12 cellular contexts compared by ENCODE assay signal in genomic region chr5:140324041-140324833, GRCh38. TPM values are rescaled to one million over a fixed set of nuclear protein-coding genes. Genes with fewer than 3 reads are reported as not detected.
DNase-seq lines count a peak whose midpoint lies in the region; ATAC-seq, FAIRE-seq and TF ChIP-seq lines count a peak whose summit lies in the region.
"Had no signal": no experiment of that assay in that cellular context is flagged by ENCODE, and none has a peak within 500 bp of the region (broad histone marks: within the 10 kb centered on the region; RNA-seq: fewer than 3 reads in every experiment).

No MANE protein-coding gene starts in this region.

- no peak for TF ChIP-seq CTCF in A549 (IDR thresholded peaks at IDR 0.05)
- TF ChIP-seq CTCF in nephron (IDR thresholded peaks at IDR 0.05; ENCODE audit: unreplicated experiment in 3 of 3), result no peak

- peaks cover 5% of the 10 kb centered on the region for H3K9me3 Mint-ChIP-seq in dendritic cell treated with granulocyte-macrophage colony-stimulating factor and Interleukin-4, amounts not matched to agents 40 ng/mL and 50 ng/mL, for 4 days
- H3K9me3 Mint-ChIP-seq in nephron, result no peaks in the 10 kb centered on the region

- H3K4me2 ChIP-seq in A549, result peak overlapping the region; percentile 75

- TF ChIP-seq EP300 in A549 (IDR thresholded peaks at IDR 0.05), result no peak

- WGBS in A549 (ENCODE audit: missing lambda C conversion rate), result 53% methylated on average over 5 of the region's 5 CpGs

- peak overlapping the region; percentile 70 for H3K27ac Mint-ChIP-seq in dendritic cell treated with granulocyte-macrophage colony-stimulating factor and Interleukin-4, amounts not matched to agents 40 ng/mL and 50 ng/mL, for 4 days
- peak overlapping the region; percentile 85 to 90 (median 90) for H3K27ac Mint-ChIP-seq in nephron
- H3K27ac Mint-ChIP-seq: CD4-positive, CD25-positive, alpha-beta regulatory T cell had no signal

- H3K9me3 ChIP-seq in A549, result no peaks in the 10 kb centered on the region

- POLR2A ChIA-PET in A549 (lab: Yijun Ruan, JAX), result no interaction called here

- H3K27me3 Mint-ChIP-seq in dendritic cell treated with granulocyte-macrophage colony-stimulating factor and Interleukin-4, amounts not matched to agents 40 ng/mL and 50 ng/mL, for 4 days, result peaks cover 3% of the 10 kb centered on the region
- peaks cover 4% of the 10 kb centered on the region for H3K27me3 Mint-ChIP-seq in nephron (ENCODE audit: low read depth)

- TF ChIP-seq RAD21 in A549 (conservative IDR thresholded peaks at IDR 0.05 in 1 of 2, IDR thresholded peaks at IDR 0.05 in 1 of 2), result no peak

- peak overlapping the region; percentile 66 to 89 for H3K27ac ChIP-seq in A549

- H3K4me1 Mint-ChIP-seq in dendritic cell treated with granulocyte-macrophage colony-stimulating factor and Interleukin-4, amounts not matched to agents 40 ng/mL and 50 ng/mL, for 4 days (ENCODE audit: low read depth), result peaks cover 64% of the 10 kb centered on the region
- H3K4me1 Mint-ChIP-seq in nephron, result peaks cover 49% of the 10 kb centered on the region

- CTCF ChIA-PET in A549 (lab: Yijun Ruan, JAX), result interaction anchor here (0.5 to 3.5 kb wide), 8 partner anchors 11 to 1567 kb away, joined by 3 to 29 read pairs (median 4); partner anchors contain the start of genes HBEGF and SLC4A9

- peaks cover 47% of the 10 kb centered on the region for H3K4me1 ChIP-seq in A549

- intact Hi-C loops in dendritic cell treated with granulocyte-macrophage colony-stimulating factor and Interleukin-4, amounts not matched to agents 40 ng/mL and 50 ng/mL, for 4 days (cut with micrococcal nuclease), result no loop called here

- FAIRE-seq in A549 (lab: Jason Lieb, UNC), result no peak
- FAIRE-seq: TTC549 had no signal

- DNase-seq in A549 (ENCODE audit: low read depth in 1 of 2, low spot score in 1 of 2) (no peak), LHCN-M2 (ENCODE audit: low read depth) (peak; percentile 61), mucosa of gallbladder (ENCODE audit: low spot score) (no peak), medulla oblongata (ENCODE audit: extremely low spot score) (no peak)
- DNase-seq: CD4-positive, CD25-positive, alpha-beta regulatory T cell had no signal

- ATAC-seq in A549 (no peak), HG02884 (IDR thresholded peaks at IDR 0.05; ENCODE audit: unreplicated experiment) (no peak), HG03457 (IDR thresholded peaks at IDR 0.05; ENCODE audit: unreplicated experiment) (no peak)

- no peak overlapping the region for H3K4me3 ChIP-seq in A549

- no peaks in the 10 kb centered on the region for H3K36me3 Mint-ChIP-seq in dendritic cell treated with granulocyte-macrophage colony-stimulating factor and Interleukin-4, amounts not matched to agents 40 ng/mL and 50 ng/mL, for 4 days (ENCODE audit: low read depth)
- H3K36me3 Mint-ChIP-seq in nephron (ENCODE audit: low read depth), result no peaks in the 10 kb centered on the region
- H3K36me3 Mint-ChIP-seq: CD4-positive, CD25-positive, alpha-beta regulatory T cell had no signal

- H3K4me3 Mint-ChIP-seq in dendritic cell treated with granulocyte-macrophage colony-stimulating factor and Interleukin-4, amounts not matched to agents 40 ng/mL and 50 ng/mL, for 4 days, result no peak overlapping the region
- peak overlapping the region in 2 of 3 experiments; percentile 19 to 29 for H3K4me3 Mint-ChIP-seq in nephron
- H3K4me3 Mint-ChIP-seq: CD4-positive, CD25-positive, alpha-beta regulatory T cell had no signal

- no peak for TF ChIP-seq POLR2A in A549 (IDR thresholded peaks at IDR 0.05; ENCODE audit: low read length)

TF ChIP-seq in A549, 52 proteins besides CTCF, POLR2A, EP300 and RAD21:
- TF ChIP-seq SMC3 (IDR thresholded peaks at IDR 0.05), result no peak
- TF ChIP-seq REST (IDR thresholded peaks at IDR 0.05), result no peak
- no peak for TF ChIP-seq CHD4 (IDR thresholded peaks at IDR 0.05; ENCODE audit: borderline replicate concordance)
- no peak for TF ChIP-seq MAZ (IDR thresholded peaks at IDR 0.05; ENCODE audit: borderline replicate concordance, low read depth, low read length)
- TF ChIP-seq MYC (IDR thresholded peaks at IDR 0.05; ENCODE audit: borderline replicate concordance, low read length), result no peak
- TF ChIP-seq NR3C1 (IDR thresholded peaks at IDR 0.05), result no peak
- no peak for TF ChIP-seq BCL3 (IDR thresholded peaks at IDR 0.05)
- TF ChIP-seq KDM1A (IDR thresholded peaks at IDR 0.05; ENCODE audit: low read depth), result no peak
- no peak for TF ChIP-seq ZC3H11A (IDR thresholded peaks at IDR 0.05)
- TF ChIP-seq HES2 (IDR thresholded peaks at IDR 0.05), result no peak
- TF ChIP-seq ELK1 (IDR thresholded peaks at IDR 0.05; ENCODE audit: low read depth, low read length), result no peak

RNA-seq across cellular contexts. Expression of gene PFDN1, which starts 21.3 kb away (rescaled TPM):
- polyA plus RNA-seq in A549 (2011; rRNA removed), result 90.4 and 97.0 TPM in 2 replicates
- 80.9 and 104 TPM in 2 replicates for polyA plus RNA-seq in A549 (2012; cell fraction: cytosol; rRNA removed)
- 51.2 and 56.7 TPM in 2 replicates for polyA plus RNA-seq in A549 (2012; cell fraction: nucleus; rRNA removed)
- 201 to 239 TPM (median 226 TPM) in 3 replicates for polyA plus RNA-seq in A549 (2017; fragmentation: RNase III; extraction: RNeasy Plus Mini Kit Qiagen cat#74134 plus additional on column Dnase treatment)
- 58.8 and 72.3 TPM in 2 replicates for polyA minus RNA-seq in A549 (2011; rRNA and poly(A)+ RNA removed)
- 82.8 and 85.9 TPM in 2 replicates for total RNA-seq in LHCN-M2 (2014; rRNA removed)
- 92.3 TPM for polyA plus RNA-seq in LHCN-M2 (2012)
- 41.8 TPM for total RNA-seq in mucosa of gallbladder

RNA-seq across cellular contexts. Expression of gene HBEGF, which starts 22.2 kb away (rescaled TPM):
- 4.2 and 5.0 TPM in 2 replicates for polyA plus RNA-seq in A549 (2011; rRNA removed)
- polyA plus RNA-seq in A549 (2012; cell fraction: cytosol; rRNA removed), result 3.0 and 4.3 TPM in 2 replicates
- 4.0 and 6.1 TPM in 2 replicates for polyA plus RNA-seq in A549 (2012; cell fraction: nucleus; rRNA removed)
- polyA plus RNA-seq in A549 (2017; fragmentation: RNase III; extraction: RNeasy Plus Mini Kit Qiagen cat#74134 plus additional on column Dnase treatment), result 3.4 to 5.1 TPM (median 3.5 TPM) in 3 replicates
- polyA minus RNA-seq in A549 (2011; rRNA and poly(A)+ RNA removed), result 1.3 and 1.4 TPM in 2 replicates
- total RNA-seq in LHCN-M2 (2014; rRNA removed), result 1.8 and 1.9 TPM in 2 replicates
- polyA plus RNA-seq in LHCN-M2 (2012), result 5.0 TPM
- total RNA-seq in mucosa of gallbladder, result 21.2 TPM
- polyA plus RNA-seq: CD4-positive, CD25-positive, alpha-beta regulatory T cell had no signal

RNA-seq across cellular contexts. Expression of gene SLC4A9, which starts 35.8 kb away (rescaled TPM):
- not detected in 2 replicates for polyA plus RNA-seq in A549 (2011; rRNA removed)
- polyA plus RNA-seq in A549 (2012; cell fraction: cytosol; rRNA removed), result 0.01 TPM in 1 of 2 replicates, not detected in the other
- polyA plus RNA-seq in A549 (2012; cell fraction: nucleus; rRNA removed), result 0.02 and 0.06 TPM in 2 replicates
- polyA plus RNA-seq in A549 (2017; fragmentation: RNase III; extraction: RNeasy Plus Mini Kit Qiagen cat#74134 plus additional on column Dnase treatment), result not detected in 3 replicates
- 0.08 TPM in 1 of 2 replicates, not detected in the other for polyA minus RNA-seq in A549 (2011; rRNA and poly(A)+ RNA removed)
- not detected in 2 replicates for total RNA-seq in LHCN-M2 (2014; rRNA removed)
- polyA plus RNA-seq in LHCN-M2 (2012), result not detected
- 0.86 TPM for total RNA-seq in mucosa of gallbladder
- total RNA-seq: aorta; CD4-positive, CD25-positive, alpha-beta regulatory T cell; liver had no signal
- polyA plus RNA-seq: aorta; CD4-positive, CD25-positive, alpha-beta regulatory T cell; liver had no signal
